ENCODE assay signal across 8 cellular contexts in the genomic region with DNA sequence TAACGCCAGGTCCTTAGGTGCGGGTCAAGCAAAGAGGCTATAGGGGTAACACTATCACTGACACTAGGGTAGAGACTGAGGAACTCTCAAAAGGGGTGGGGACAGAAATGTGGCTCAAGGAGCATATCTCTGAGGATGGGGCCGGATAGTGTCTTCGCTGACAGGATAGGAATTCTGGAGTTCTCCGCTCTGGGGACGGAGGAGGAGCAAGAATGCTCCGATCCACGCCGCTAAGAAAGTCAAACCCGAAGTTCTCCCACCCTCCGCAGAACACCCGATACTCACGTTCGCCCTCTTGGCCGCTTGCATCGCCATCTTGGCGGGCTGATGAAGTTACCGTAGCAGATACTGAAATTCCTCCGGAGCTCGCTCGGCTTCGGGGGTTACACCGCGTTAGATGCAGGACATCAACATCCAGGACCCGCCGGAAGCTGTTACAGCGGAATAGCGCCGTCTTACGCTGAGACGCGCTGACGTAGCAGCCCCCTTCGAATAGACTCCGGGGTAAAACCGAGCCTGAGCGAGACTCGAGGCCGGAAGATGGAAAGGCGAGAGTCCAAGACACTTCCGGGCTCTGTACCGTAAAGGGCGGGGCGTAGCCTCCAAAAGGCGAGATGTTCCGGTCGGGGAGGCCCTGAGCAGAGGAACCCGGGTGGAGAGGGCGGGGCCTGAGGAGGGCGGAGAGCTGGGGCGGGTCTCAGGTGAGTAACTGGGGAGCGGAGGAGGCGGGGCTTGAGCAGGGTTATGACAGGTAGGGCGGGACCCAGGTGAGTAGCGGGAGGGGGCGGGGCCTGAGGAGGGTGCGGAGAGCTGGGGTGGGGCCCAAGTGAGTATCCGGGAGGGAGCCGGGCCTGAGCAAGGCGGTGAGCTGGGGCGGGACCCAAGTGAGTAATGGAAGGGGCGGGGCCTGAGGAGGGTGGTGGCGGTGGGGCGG. TPM values are rescaled to one million over a fixed set of nuclear protein-coding genes. Genes with fewer than 3 reads are reported as not detected.
DNase-seq lines count a peak whose midpoint lies in the region; ATAC-seq and TF ChIP-seq lines count a peak whose summit lies in the region.

A gene with protein sequence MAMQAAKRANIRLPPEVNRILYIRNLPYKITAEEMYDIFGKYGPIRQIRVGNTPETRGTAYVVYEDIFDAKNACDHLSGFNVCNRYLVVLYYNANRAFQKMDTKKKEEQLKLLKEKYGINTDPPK (minus strand): TSS at position 412 of the 934 bp plus-strand sequence. CDS start 97 bp downstream, at position 315.

- TF ChIP-seq EP300 in upper lobe of left lung (IDR thresholded peaks at IDR 0.05), result peak in 1 of 4 donors; percentile 4

- intact Hi-C loops in heart right ventricle (cut with DNase I), result loop anchor here in 5 of 10 donors (2.0 to 5.0 kb wide), 4 partner anchors 29 to 149 kb away; partner anchors contain the start of genes ATAD2B (in 4 of the 5), FAM228B (in 1 of the 5), PFN4 (in 1 of the 5) and WDCP (in 1 of the 5)
- intact Hi-C loops in posterior cingulate gyrus (cut with DNase I), result loop anchor here (2.0 kb wide), 1 partner anchor 149 kb away; the partner anchor contains the start of gene ATAD2B

- 0 to 1% methylated on average over 56 to 64 of the region's 64 CpGs for WGBS in heart right ventricle, 2 donors
- 0 to 1% methylated on average over 36 to 64 of the region's 64 CpGs for WGBS in upper lobe of left lung, 2 donors

- peak within 1 kb of the TSS; percentile 97 for H3K4me3 Mint-ChIP-seq in T-helper 1 cell treated with Interleukin-12 subunit alpha and Interleukin-12 subunit beta and Interleukin-4 antibody, amounts not matched to agents 30 μg/mL and 1 μg/mL, for 36 hours

- no peaks in the 10 kb centered on the region for H3K27me3 ChIP-seq in heart right ventricle
- H3K27me3 ChIP-seq in upper lobe of left lung, result no peaks in the 10 kb centered on the region

- peak within 1 kb of the TSS; percentile 19 to 90 (median 84) for H3K27ac ChIP-seq in heart right ventricle
- H3K27ac ChIP-seq in upper lobe of left lung, result peak within 1 kb of the TSS; percentile 90 to 97 (median 94)

- H3K36me3 Mint-ChIP-seq in T-helper 1 cell treated with Interleukin-12 subunit alpha and Interleukin-12 subunit beta and Interleukin-4 antibody, amounts not matched to agents 30 μg/mL and 1 μg/mL, for 36 hours (ENCODE audit: low read depth), result peaks cover 7% of the 10 kb centered on the region

- in situ Hi-C loops in GM13977 (cut with MboI; ENCODE audit: low pct_unique_long_range_greater_than_20kb, low sequenced_read_pairs, unreplicated experiment), result loop anchor here (10.0 kb wide), 1 partner anchor 251 kb away; no protein-coding TSS in a partner anchor

- peak within 1 kb of the TSS; percentile 97 for H3K27ac Mint-ChIP-seq in T-helper 1 cell treated with Interleukin-12 subunit alpha and Interleukin-12 subunit beta and Interleukin-4 antibody, amounts not matched to agents 30 μg/mL and 1 μg/mL, for 36 hours

- H3K36me3 ChIP-seq in heart right ventricle, result peaks cover 0 to 66% (median 0%) of the 10 kb centered on the region in 9 donors
- H3K36me3 ChIP-seq in upper lobe of left lung, result peaks cover 12 to 39% (median 17%) of the 10 kb centered on the region in 4 donors

- ATAC-seq in HG02884 (IDR thresholded peaks at IDR 0.05; ENCODE audit: unreplicated experiment), result peak; percentile 94
- ATAC-seq in heart right ventricle, result peak; percentile 95 to 98 (median 97)
- peak; percentile 96 to 98 for ATAC-seq in upper lobe of left lung (ENCODE audit: low FRiP score in 2 of 2)

- H3K9me3 Mint-ChIP-seq in T-helper 1 cell treated with Interleukin-12 subunit alpha and Interleukin-12 subunit beta and Interleukin-4 antibody, amounts not matched to agents 30 μg/mL and 1 μg/mL, for 36 hours, result no peaks in the 10 kb centered on the region

- H3K4me3 ChIP-seq in heart right ventricle (peak within 1 kb of the TSS; percentile 55 to 92 (median 76)), upper lobe of left lung (peak within 1 kb of the TSS; percentile 59 to 86 (median 64))

- peak in 2 of 4 donors; percentile 67 to 82 for TF ChIP-seq POLR2A in upper lobe of left lung (IDR thresholded peaks at IDR 0.05)

- no peak for TF ChIP-seq CTCF in GM13977 (IDR thresholded peaks at IDR 0.05; ENCODE audit: extremely low read depth, insufficient read depth, missing control alignments)
- TF ChIP-seq CTCF in heart right ventricle (IDR thresholded peaks at IDR 0.05), result no peak
- TF ChIP-seq CTCF in upper lobe of left lung (IDR thresholded peaks at IDR 0.05), result peak in 1 of 6 experiments; percentile 10

- H3K4me1 ChIP-seq in heart right ventricle (peaks cover 5 to 24% (median 20%) of the 10 kb centered on the region in 9 donors), upper lobe of left lung (peaks cover 16 to 37% (median 21%) of the 10 kb centered on the region in 4 donors)

- peaks cover 22% of the 10 kb centered on the region for H3K4me1 Mint-ChIP-seq in T-helper 1 cell treated with Interleukin-12 subunit alpha and Interleukin-12 subunit beta and Interleukin-4 antibody, amounts not matched to agents 30 μg/mL and 1 μg/mL, for 36 hours (ENCODE audit: low read depth)

- H3K9me3 ChIP-seq in heart right ventricle (no peaks in the 10 kb centered on the region), upper lobe of left lung (no peaks in the 10 kb centered on the region)

- DNase-seq in GM13977 (ENCODE audit: low spot score), result peak; percentile 95
- DNase-seq in NCI-H1694 (lab: John Stamatoyannopoulos, UW), result peak; percentile 99
- DNase-seq in amniotic stem cell (lab: John Stamatoyannopoulos, UW), result peak; percentile 97
- peak; percentile 96 to 97 for DNase-seq in heart right ventricle
- DNase-seq in posterior cingulate gyrus, result peak; percentile 90 to 99 (median 96)
- peak; percentile 98 to 100 for DNase-seq in upper lobe of left lung

- H3K27me3 Mint-ChIP-seq in T-helper 1 cell treated with Interleukin-12 subunit alpha and Interleukin-12 subunit beta and Interleukin-4 antibody, amounts not matched to agents 30 μg/mL and 1 μg/mL, for 36 hours (ENCODE audit: low read depth), result no peaks in the 10 kb centered on the region

RNA-seq across cellular contexts. Expression of the gene that starts here (rescaled TPM):
- total RNA-seq in heart right ventricle, result 10 to 100 TPM; 52.9 to 64.6 (median 57.4) TPM
- 10 to 100 TPM; 29.2 to 81.7 TPM for polyA plus RNA-seq in heart right ventricle
- total RNA-seq in upper lobe of left lung, result 10 to 100 TPM; 38.8 to 93.7 (median 64.7) TPM

Comparison
In these comparisons a context has a peak if more than half of its experiments do, and no peak if none do; other contexts are left out.
1. Peak in every context shown above with its lines: DNase-seq, ATAC-seq, H3K4me3 ChIP-seq and H3K27ac ChIP-seq.